ENCODE assay signal across 1 cellular context in genomic region chrX:78105944-78106650, GRCh38.
TF ChIP-seq lines count a peak whose summit lies in the region.

No MANE protein-coding gene starts in this region.

TF ChIP-seq in IMR-90, 13 proteins besides CTCF, POLR2A, EP300 and RAD21 (continued from another document):
- TF ChIP-seq NFE2L2 (IDR thresholded peaks at IDR 0.05; ENCODE audit: low read depth, low read length) (no peak), FOS (IDR thresholded peaks at IDR 0.05; ENCODE audit: low read depth, low read length) (no peak)
- TF ChIP-seq, protein P1, sequence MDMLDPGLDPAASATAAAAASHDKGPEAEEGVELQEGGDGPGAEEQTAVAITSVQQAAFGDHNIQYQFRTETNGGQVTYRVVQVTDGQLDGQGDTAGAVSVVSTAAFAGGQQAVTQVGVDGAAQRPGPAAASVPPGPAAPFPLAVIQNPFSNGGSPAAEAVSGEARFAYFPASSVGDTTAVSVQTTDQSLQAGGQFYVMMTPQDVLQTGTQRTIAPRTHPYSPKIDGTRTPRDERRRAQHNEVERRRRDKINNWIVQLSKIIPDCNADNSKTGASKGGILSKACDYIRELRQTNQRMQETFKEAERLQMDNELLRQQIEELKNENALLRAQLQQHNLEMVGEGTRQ (IDR thresholded peaks at IDR 0.05; ENCODE audit: low read depth, low read length), result no peak
- TF ChIP-seq, protein P2, sequence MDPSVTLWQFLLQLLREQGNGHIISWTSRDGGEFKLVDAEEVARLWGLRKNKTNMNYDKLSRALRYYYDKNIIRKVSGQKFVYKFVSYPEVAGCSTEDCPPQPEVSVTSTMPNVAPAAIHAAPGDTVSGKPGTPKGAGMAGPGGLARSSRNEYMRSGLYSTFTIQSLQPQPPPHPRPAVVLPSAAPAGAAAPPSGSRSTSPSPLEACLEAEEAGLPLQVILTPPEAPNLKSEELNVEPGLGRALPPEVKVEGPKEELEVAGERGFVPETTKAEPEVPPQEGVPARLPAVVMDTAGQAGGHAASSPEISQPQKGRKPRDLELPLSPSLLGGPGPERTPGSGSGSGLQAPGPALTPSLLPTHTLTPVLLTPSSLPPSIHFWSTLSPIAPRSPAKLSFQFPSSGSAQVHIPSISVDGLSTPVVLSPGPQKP (IDR thresholded peaks at IDR 0.05; ENCODE audit: borderline replicate concordance, low read depth, low read length), result no peak
TF ChIP-seq in IMR-90: peak in this region for 0.
